ENCODE assay signal across 1 cellular context in the genomic region with DNA sequence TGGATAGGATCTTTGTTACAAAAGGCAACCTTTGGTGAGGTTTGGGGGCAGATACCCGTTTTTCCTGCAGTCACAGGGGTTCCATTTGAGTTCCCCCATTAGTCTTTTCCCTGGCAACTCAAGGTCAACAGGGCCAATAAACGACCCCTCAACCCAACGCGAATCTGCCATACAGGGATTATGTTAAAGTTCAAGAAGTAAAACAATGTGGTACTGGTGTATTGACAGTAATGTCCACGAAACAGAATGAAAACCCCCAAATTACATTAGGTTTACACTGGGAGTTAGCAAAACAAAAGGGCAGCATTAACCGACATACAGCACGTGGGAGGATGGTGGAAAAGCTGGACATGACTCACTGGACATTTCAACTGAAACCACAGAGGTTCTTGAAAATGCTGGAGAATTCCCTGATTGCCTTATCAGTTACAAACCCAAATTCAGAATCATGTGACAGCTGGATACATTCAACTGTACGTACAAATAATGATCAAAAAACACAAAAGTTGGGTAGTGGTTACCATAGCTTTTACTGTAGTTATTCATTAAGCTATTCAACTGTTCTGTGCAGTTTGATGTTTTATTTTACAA.
A peak's percentile ranks its signal among the peaks of the same experiment; 100 is the strongest.
TF ChIP-seq lines count a peak whose summit lies in the region.

No MANE protein-coding gene starts in this region.

TF ChIP-seq in IMR-90, 13 proteins besides CTCF, POLR2A, EP300 and RAD21:
- TF ChIP-seq, protein P1, sequence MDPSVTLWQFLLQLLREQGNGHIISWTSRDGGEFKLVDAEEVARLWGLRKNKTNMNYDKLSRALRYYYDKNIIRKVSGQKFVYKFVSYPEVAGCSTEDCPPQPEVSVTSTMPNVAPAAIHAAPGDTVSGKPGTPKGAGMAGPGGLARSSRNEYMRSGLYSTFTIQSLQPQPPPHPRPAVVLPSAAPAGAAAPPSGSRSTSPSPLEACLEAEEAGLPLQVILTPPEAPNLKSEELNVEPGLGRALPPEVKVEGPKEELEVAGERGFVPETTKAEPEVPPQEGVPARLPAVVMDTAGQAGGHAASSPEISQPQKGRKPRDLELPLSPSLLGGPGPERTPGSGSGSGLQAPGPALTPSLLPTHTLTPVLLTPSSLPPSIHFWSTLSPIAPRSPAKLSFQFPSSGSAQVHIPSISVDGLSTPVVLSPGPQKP (IDR thresholded peaks at IDR 0.05; ENCODE audit: borderline replicate concordance, low read depth, low read length): no peak
- TF ChIP-seq RCOR1 (IDR thresholded peaks at IDR 0.05; ENCODE audit: insufficient replicate concordance, low read length) (no peak), SMC3 (IDR thresholded peaks at IDR 0.05; ENCODE audit: low read depth, low read length) (no peak), MAZ (IDR thresholded peaks at IDR 0.05; ENCODE audit: borderline replicate concordance, low read depth, low read length) (no peak), MXI1 (IDR thresholded peaks at IDR 0.05; ENCODE audit: borderline replicate concordance, low read depth, low read length) (peak; percentile 66; the same call in 1 of the 2 replicates), FOS (IDR thresholded peaks at IDR 0.05; ENCODE audit: low read depth, low read length) (peak; percentile 72), BHLHE40 (IDR thresholded peaks at IDR 0.05; ENCODE audit: low read depth, low read length) (peak; percentile 83), CEBPB (IDR thresholded peaks at IDR 0.05; ENCODE audit: low read depth, low read length) (peak; percentile 42; the same call in 1 of the 2 replicates)
- TF ChIP-seq, protein P2, sequence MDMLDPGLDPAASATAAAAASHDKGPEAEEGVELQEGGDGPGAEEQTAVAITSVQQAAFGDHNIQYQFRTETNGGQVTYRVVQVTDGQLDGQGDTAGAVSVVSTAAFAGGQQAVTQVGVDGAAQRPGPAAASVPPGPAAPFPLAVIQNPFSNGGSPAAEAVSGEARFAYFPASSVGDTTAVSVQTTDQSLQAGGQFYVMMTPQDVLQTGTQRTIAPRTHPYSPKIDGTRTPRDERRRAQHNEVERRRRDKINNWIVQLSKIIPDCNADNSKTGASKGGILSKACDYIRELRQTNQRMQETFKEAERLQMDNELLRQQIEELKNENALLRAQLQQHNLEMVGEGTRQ (IDR thresholded peaks at IDR 0.05; ENCODE audit: low read depth, low read length): peak; percentile 89
